In genomic region chr2:3873899-3874298, GRCh38 we compare ENCODE assay signal across 28 cellular contexts.
"Had no signal": no experiment of that assay in that cellular context is flagged by ENCODE, and none has a peak within 500 bp of the region (broad histone marks: within the 10 kb centered on the region; RNA-seq: fewer than 3 reads in every experiment).

No MANE protein-coding gene starts in this region.

- H3K36me3 ChIP-seq: neural progenitor cell, ovary, spleen, suprapubic skin, tibial artery, transverse colon, upper lobe of right lung, uterus had no signal

- H3K79me2 ChIP-seq: parathyroid adenoma had no signal

- H3K4me2 ChIP-seq: neural progenitor cell, smooth muscle cell had no signal

- ATAC-seq: natural killer cell; psoas muscle; right cardiac atrium; sciatic nerve; stimulated activated memory B cell treated with anti-CD40 and anti-IgM and Interleukin-4, amounts not matched to agents 10 μg/mL and 1 μg/mL and 100 μg/mL, for 72 hours; stimulated activated naive CD8-positive, alpha-beta T cell treated with anti-CD3 and anti-CD28 coated beads, Interleukin-15, amount 100 ng/mL, for 72 hours; stimulated activated naive CD8-positive, alpha-beta T cell treated with anti-CD3 and anti-CD28 coated beads, Interleukin-15, Interleukin-2, amounts not matched to agents 100 U/mL and 50 U/mL, for 24 hours; upper lobe of right lung had no signal

- H2AFZ ChIP-seq: parathyroid adenoma had no signal

- H3K27ac ChIP-seq: neural progenitor cell, ovary, parathyroid adenoma, psoas muscle, skin epidermis, spleen, suprapubic skin, testis, tibial artery, transverse colon, upper lobe of right lung, uterus had no signal

- H3K4me3 ChIP-seq: neural progenitor cell, ovary, psoas muscle, skin epidermis, smooth muscle cell, spleen, suprapubic skin, testis, tibial artery, transverse colon, upper lobe of right lung, uterus had no signal

- DNase-seq: natural killer cell; occipital lobe; ovary; posterior cingulate gyrus; psoas muscle; right cardiac atrium; spleen; stimulated activated CD4-positive, alpha-beta T cell treated with anti-CD3 and anti-CD28 coated beads, Interleukin-12 subunit alpha, Interleukin-12 subunit beta, amount 100 ng/mL, for 4 hours; stimulated activated CD4-positive, alpha-beta T cell treated with anti-CD3 and anti-CD28 coated beads, Interleukin-1b, Interleukin-23, amount 100 ng/mL, for 48 hours; stimulated activated CD4-positive, alpha-beta T cell treated with anti-CD3 and anti-CD28 coated beads, Interleukin-4, amount 100 ng/mL, for 1 hour; stimulated activated CD4-positive, alpha-beta T cell treated with anti-CD3 and anti-CD28 coated beads, Interleukin-4, amount 100 ng/mL, for 4 hours; stimulated activated CD8-positive, alpha-beta memory T cell treated with anti-CD3 and anti-CD28 coated beads, Interleukin-4, amount 100 ng/mL, for 48 hours; stimulated activated naive CD4-positive, alpha-beta T cell; stimulated activated naive CD8-positive, alpha-beta T cell treated with anti-CD3 and anti-CD28 coated beads, Interleukin-15, amount 100 ng/mL, for 72 hours; stimulated activated naive CD8-positive, alpha-beta T cell treated with anti-CD3 and anti-CD28 coated beads, Interleukin-15, Interleukin-2, amounts not matched to agents 100 U/mL and 50 U/mL, for 24 hours; substantia nigra; testis; tibial artery; transverse colon; upper lobe of right lung; uterus had no signal

- H3K27me3 ChIP-seq: neural progenitor cell, ovary, spleen, suprapubic skin, testis, transverse colon, upper lobe of right lung, uterus had no signal

- H3K4me1 ChIP-seq: neural progenitor cell, parathyroid adenoma, psoas muscle, spleen, suprapubic skin, testis, tibial artery, transverse colon, upper lobe of right lung, uterus had no signal

- H3K9me3 ChIP-seq: ovary, psoas muscle, spleen, suprapubic skin, testis, tibial artery, transverse colon, upper lobe of right lung, uterus had no signal

- H3K9ac ChIP-seq: neural progenitor cell, parathyroid adenoma had no signal
